ENCODE assay signal across 26 cellular contexts in genomic region chr4:80229128-80229527, GRCh38. TPM values are rescaled to one million over a fixed set of nuclear protein-coding genes. Genes with fewer than 3 reads are reported as not detected.
DNase-seq lines count a peak whose midpoint lies in the region; ATAC-seq lines count a peak whose summit lies in the region.
"Had no signal": no experiment of that assay in that cellular context is flagged by ENCODE, and none has a peak within 500 bp of the region (broad histone marks: within the 10 kb centered on the region; RNA-seq: fewer than 3 reads in every experiment).

No MANE protein-coding gene starts in this region.

- in situ Hi-C loops in G401 (cut with HindIII; ENCODE audit: low sequenced_read_pairs) = no loop called here

- no peak for DNase-seq in G401 (ENCODE audit: low spot score)
- no peak for DNase-seq in activated T-cell treated with anti-CD3 and anti-CD28 coated beads for 4 hours
- no peak for DNase-seq in NCI-H345 (lab: John Stamatoyannopoulos, UW)
- DNase-seq: activated CD4-positive, alpha-beta T cell treated with anti-CD3 and anti-CD28 coated beads, Interleukin-2, amount 50 U/mL, for 1 hour; activated naive CD4-positive, alpha-beta T cell treated with anti-CD3 and anti-CD28 coated beads, Interleukin-2, amount 10 ng/mL, durations not matched to agents 7 days and 5 days; amniotic stem cell; CD4-positive, CD25-positive, alpha-beta regulatory T cell; effector CD4-positive, alpha-beta T cell; left colon; MG63; NCI-H1417 treated with DMSO at 0.1 percent for 48 hours; NCI-H446 treated with DMSO at 0.1 percent for 48 hours; NK-92 treated with Interleukin-12 subunit alpha and Interleukin-12 subunit beta, amount 100 ng/mL, for 24 hours; posterior cingulate gyrus; right lobe of liver; SHP77; stomach; tibial artery had no signal

- ATAC-seq in GM19351 (IDR thresholded peaks at IDR 0.05; ENCODE audit: unreplicated experiment) = peak; percentile 28
- peak; percentile 21 for ATAC-seq in GM21723 (IDR thresholded peaks at IDR 0.05; ENCODE audit: unreplicated experiment)
- peak; percentile 12 for ATAC-seq in HG03442 (IDR thresholded peaks at IDR 0.05; ENCODE audit: unreplicated experiment)
- no peak for ATAC-seq in GM19328 (IDR thresholded peaks at IDR 0.05; ENCODE audit: unreplicated experiment)
- ATAC-seq: esophagus mucosa, K562, left colon, right lobe of liver, WTC11 had no signal

RNA-seq across cellular contexts. Expression of gene PRDM8, which starts 31.8 kb away (rescaled TPM):
- 0.06 and 0.20 TPM in 2 replicates for total RNA-seq in G401 (2014; rRNA removed; shearing (Covaris generic))
- total RNA-seq: WTC11 had no signal

RNA-seq across cellular contexts. Expression of gene FGF5, which starts 37.3 kb away (rescaled TPM):
- total RNA-seq in G401 (2014; rRNA removed; shearing (Covaris generic)) = 0.92 and 1.0 TPM in 2 replicates
- total RNA-seq: activated T-helper 1 cell treated with anti-CD3 and anti-CD28 coated beads, Interleukin-12 subunit alpha, Interleukin-12 subunit beta, Interleukin-2, Interleukin-4 antibody, amounts not matched to agents 30 ng/mL and 10 ng/mL and 1 ng/mL, durations not matched to agents 14 hours and 24 hours and 36 hours; CD4-positive, CD25-positive, alpha-beta regulatory T cell; esophagus mucosa; right lobe of liver; WTC11 had no signal
